ENCODE assay signal across 23 cellular contexts in the genomic region with DNA sequence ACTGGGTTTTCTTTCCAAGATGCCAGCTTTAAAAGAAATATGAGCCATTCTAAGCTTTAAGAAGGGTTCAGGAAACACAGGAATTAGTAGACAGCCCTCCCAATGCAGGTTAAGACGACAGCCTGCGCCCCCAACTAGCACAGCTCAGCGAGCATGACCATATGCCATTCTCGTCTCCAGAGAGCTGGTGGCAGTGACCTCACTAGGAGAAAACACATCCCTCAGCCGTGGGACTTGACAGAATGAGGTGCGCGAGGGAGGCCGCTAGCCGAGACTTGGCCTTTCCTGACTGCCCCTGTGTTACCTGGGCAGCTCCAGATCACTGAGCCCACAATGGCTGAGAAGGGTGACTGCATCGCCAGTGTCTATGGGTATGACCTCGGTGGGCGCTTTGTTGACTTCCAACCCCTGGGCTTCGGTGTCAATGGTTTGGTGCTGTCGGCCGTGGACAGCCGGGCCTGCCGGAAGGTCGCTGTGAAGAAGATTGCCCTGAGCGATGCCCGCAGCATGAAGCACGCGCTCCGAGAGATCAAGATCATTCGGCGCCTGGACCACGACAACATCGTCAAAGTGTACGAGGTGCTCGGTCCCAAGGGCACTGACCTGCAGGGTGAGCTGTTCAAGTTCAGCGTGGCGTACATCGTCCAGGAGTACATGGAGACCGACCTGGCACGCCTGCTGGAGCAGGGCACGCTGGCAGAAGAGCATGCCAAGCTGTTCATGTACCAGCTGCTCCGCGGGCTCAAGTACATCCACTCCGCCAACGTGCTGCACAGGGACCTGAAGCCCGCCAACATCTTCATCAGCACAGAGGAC.
A peak's percentile ranks its signal among the peaks of the same experiment; 100 is the strongest.
DNase-seq lines count a peak whose midpoint lies in the region; TF ChIP-seq lines count a peak whose summit lies in the region.
"Had no signal": no experiment of that assay in that cellular context is flagged by ENCODE, and none has a peak within 500 bp of the region (broad histone marks: within the 10 kb centered on the region; RNA-seq: fewer than 3 reads in every experiment).

No MANE protein-coding gene starts in this region.

- H3K9me3 ChIP-seq in parathyroid adenoma (ENCODE audit: control insufficient read depth, low read length) (no peaks in the 10 kb centered on the region), smooth muscle cell (replicated peaks; ENCODE audit: low read depth) (no peaks in the 10 kb centered on the region)
- H3K9me3 ChIP-seq: BE2C, Peyer's patch, SJCRH30 had no signal

- 96% methylated on average over 40 of the region's 40 CpGs for WGBS in smooth muscle cell (ENCODE audit: low lambda C conversion rate)

- H3K4me1 ChIP-seq in parathyroid adenoma (peaks cover 80% of the 10 kb centered on the region), smooth muscle cell (ENCODE audit: low read depth) (no peaks in the 10 kb centered on the region)
- H3K4me1 ChIP-seq: A549, BE2C, Peyer's patch, SJCRH30 had no signal

- H3K27ac ChIP-seq in dorsolateral prefrontal cortex (peak overlapping the region in 45 of 59 donors; percentile 3 to 80 (median 65)), parathyroid adenoma (peak overlapping the region; percentile 84), smooth muscle cell (ENCODE audit: low read depth) (no peak overlapping the region)
- H3K27ac ChIP-seq: A549, GM23248, Peyer's patch, SJCRH30 had no signal

- H4K20me1 ChIP-seq in smooth muscle cell (ENCODE audit: low read depth): no peaks in the 10 kb centered on the region

- H2AFZ ChIP-seq in parathyroid adenoma (peak overlapping the region; percentile 48), smooth muscle cell (ENCODE audit: low read depth) (no peak overlapping the region)
- H2AFZ ChIP-seq: GM23248 had no signal

- peak; percentile 89 for DNase-seq in G401 (ENCODE audit: low spot score)
- peak; percentile 42 for DNase-seq in NCI-H524 treated with DMSO at 0.1 percent for 48 hours (lab: John Stamatoyannopoulos, UW)
- DNase-seq in dorsolateral prefrontal cortex: peak in 1 of 10 donors; percentile 79
- DNase-seq in activated naive CD4-positive, alpha-beta T cell (lab: John Stamatoyannopoulos, UW): no peak
- no peak for DNase-seq in DMS53 treated with DMSO at 0.1 percent for 48 hours (lab: John Stamatoyannopoulos, UW; ENCODE audit: unreplicated experiment)
- no peak for DNase-seq in smooth muscle cell (lab: John Stamatoyannopoulos, UW; ENCODE audit: unreplicated experiment)
- DNase-seq in activated CD4-positive, alpha-beta T cell treated with anti-CD3 and anti-CD28 coated beads for 4 hours: no peak
- DNase-seq: BE2C, DMS79, GM23248, H9, HFFc6, KG1, NCI-H1092, NCI-H1436, NCI-H187 treated with DMSO at 0.1 percent for 48 hours, NCI-H510A, NCI-H774, SJCRH30 had no signal

- H3K4me3 ChIP-seq in dorsolateral prefrontal cortex (peak overlapping the region in 1 of 59 donors; percentile 19), parathyroid adenoma (ENCODE audit: low read depth, low read length) (peak overlapping the region; percentile 59), smooth muscle cell (no peak overlapping the region)
- H3K4me3 ChIP-seq: A549, GM12878, GM23248, Peyer's patch, SJCRH30 had no signal

- H3K4me2 ChIP-seq in parathyroid adenoma (ENCODE audit: low read length): peak overlapping the region; percentile 69
- no peak overlapping the region for H3K4me2 ChIP-seq in smooth muscle cell
- H3K4me2 ChIP-seq: A549 had no signal

- H3F3A ChIP-seq in smooth muscle cell (ENCODE audit: low read depth): no peaks in the 10 kb centered on the region

- in situ Hi-C loops in G401 (cut with HindIII; ENCODE audit: low sequenced_read_pairs): no loop called here

- TF ChIP-seq CTCF in dorsolateral prefrontal cortex (IDR thresholded peaks at IDR 0.05 in 54 of 56, conservative IDR thresholded peaks at IDR 0.05 in 2 of 56; ENCODE audit: low read depth in 1 of 56, partially characterized antibody in 56 of 56) (no peak), parathyroid adenoma (IDR thresholded peaks at IDR 0.05) (no peak), smooth muscle cell (IDR thresholded peaks at IDR 0.05; ENCODE audit: borderline replicate concordance, insufficient read depth, poor library complexity, severe bottlenecking) (no peak)

- no peaks in the 10 kb centered on the region for H3K36me3 ChIP-seq in parathyroid adenoma (ENCODE audit: control insufficient read depth, insufficient read depth, low read length)
- H3K36me3 ChIP-seq in smooth muscle cell (ENCODE audit: low read depth): no peaks in the 10 kb centered on the region
- H3K36me3 ChIP-seq: BE2C, Peyer's patch, SJCRH30 had no signal

- H3K9ac ChIP-seq in parathyroid adenoma (no peak overlapping the region), smooth muscle cell (ENCODE audit: low read depth) (no peak overlapping the region)
- H3K9ac ChIP-seq: GM23248 had no signal

- H3K27me3 ChIP-seq in dorsolateral prefrontal cortex (no peaks in the 10 kb centered on the region), parathyroid adenoma (ENCODE audit: control insufficient read depth, insufficient read depth, low read length) (no peaks in the 10 kb centered on the region), smooth muscle cell (ENCODE audit: low read depth) (no peaks in the 10 kb centered on the region)
- H3K27me3 ChIP-seq: BE2C, Peyer's patch, SJCRH30 had no signal

- intact Hi-C loops in dorsolateral prefrontal cortex (cut with DNase I): loop anchor here in 1 of 2 donors (5.0 kb wide), 1 partner anchor 63 kb away; no protein-coding TSS in a partner anchor

- peaks cover 38% of the 10 kb centered on the region for H3K79me2 ChIP-seq in parathyroid adenoma
- no peaks in the 10 kb centered on the region for H3K79me2 ChIP-seq in smooth muscle cell (ENCODE audit: low read depth)

Comparison
In these comparisons a context has a peak if more than half of its experiments do, and no peak if none do; other contexts are left out.
1. DNase-seq: peak in G401 (single experiment) and NCI-H524 treated with DMSO at 0.1 percent for 48 hours (single experiment); none in activated naive CD4-positive, alpha-beta T cell (0 of 4), DMS53 treated with DMSO at 0.1 percent for 48 hours (single experiment), smooth muscle cell (single experiment) and activated CD4-positive, alpha-beta T cell treated with anti-CD3 and anti-CD28 coated beads for 4 hours (0 of 2).